12 cellular contexts compared by ENCODE assay signal in genomic region chrX:9717376-9717775, GRCh38. TPM values are rescaled to one million over a fixed set of nuclear protein-coding genes. Genes with fewer than 3 reads are reported as not detected.
"Had no signal": no experiment of that assay in that cellular context is flagged by ENCODE, and none has a peak within 500 bp of the region (broad histone marks: within the 10 kb centered on the region; RNA-seq: fewer than 3 reads in every experiment).

No MANE protein-coding gene starts in this region.

- H3K4me1 Mint-ChIP-seq: GM23338, H9 had no signal

- ATAC-seq: GM23338, HCT116 had no signal

- H3K4me3 Mint-ChIP-seq: GM23338, H9, HFFc6 had no signal

- DNase-seq: GM23248, GOT3, H7, H9, HCEC 1CT, HFFc6 had no signal

- H3K9ac ChIP-seq: GM23248 had no signal

- H3K27ac Mint-ChIP-seq: GM23338, H9, HFFc6 had no signal

- H3K9me3 Mint-ChIP-seq: HFFc6 had no signal

- H3K4me3 ChIP-seq: GM23248, GM23338, HAP-1 had no signal

- H3K4me1 ChIP-seq: HAP-1 had no signal

- H2AFZ ChIP-seq: GM23248, GM23338 had no signal

- H3K9me3 ChIP-seq: HAP-1 had no signal

- H3K4me2 ChIP-seq: GM23338 had no signal

- H3K27ac ChIP-seq: GM23248 had no signal

- FAIRE-seq: H1, H54 had no signal

RNA-seq across cellular contexts. Expression of gene GPR143, which starts 48.3 kb away (rescaled TPM):
- total RNA-seq: GM23248, H4, HFFc6 had no signal
- polyA plus RNA-seq: GM23248 had no signal
